Comparison of ENCODE assay signal across 8 cellular contexts in the genomic region with DNA sequence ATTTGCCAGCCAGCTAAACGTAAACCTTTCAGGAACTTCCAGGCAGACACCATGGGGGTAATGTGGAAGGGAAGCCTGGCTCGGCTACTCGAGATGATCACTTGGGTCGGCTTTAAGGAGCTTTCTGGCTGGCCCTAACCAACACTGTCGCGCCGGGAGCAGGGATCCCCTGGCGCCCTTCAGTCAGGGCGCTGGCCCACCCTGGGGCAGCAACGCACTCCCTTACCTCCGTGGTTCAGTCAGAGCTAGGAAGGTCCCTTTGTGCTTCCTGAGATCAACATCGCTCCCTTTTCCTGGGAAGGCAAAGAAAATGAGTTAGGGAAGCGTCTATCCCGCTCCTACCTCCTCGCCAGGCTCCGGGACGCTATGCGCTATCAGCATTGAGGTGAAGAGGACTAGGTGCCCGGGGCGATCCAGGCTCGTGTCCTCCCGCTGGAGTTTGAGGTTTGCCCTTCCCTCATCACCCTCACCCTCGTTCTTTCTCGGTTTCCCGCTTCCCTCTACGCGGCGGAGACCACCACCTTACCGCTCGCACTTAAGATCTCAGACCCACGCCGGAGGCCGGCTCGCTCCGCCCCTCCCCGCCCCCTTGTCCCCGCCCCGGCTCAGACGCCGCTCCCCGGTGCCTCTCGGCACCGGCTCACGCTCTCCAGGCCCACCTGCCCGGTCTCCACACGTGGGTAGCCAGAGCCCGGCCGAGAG. TPM values are rescaled to one million over a fixed set of nuclear protein-coding genes. Genes with fewer than 3 reads are reported as not detected.
A peak's percentile ranks its signal among the peaks of the same experiment; 100 is the strongest.
DNase-seq lines count a peak whose midpoint lies in the region; ATAC-seq and TF ChIP-seq lines count a peak whose summit lies in the region.

No MANE protein-coding gene starts in this region.

- no peaks in the 10 kb centered on the region for H3K27me3 ChIP-seq in AG04450 (ENCODE audit: control insufficient read depth, insufficient read depth, low read length)

- peaks cover 22 to 41% of the 10 kb centered on the region in 2 donors for H3K4me1 Mint-ChIP-seq in stimulated activated naive B cell treated with anti-CD40 and anti-IgM and Interleukin-4, amounts not matched to agents 10 μg/mL and 1 μg/mL and 100 μg/mL, for 72 hours

- peak overlapping the region; percentile 95 for H3K4me3 ChIP-seq in AG04450 (ENCODE audit: low read depth, low read length)

- H3K27ac ChIP-seq in AG04450 (ENCODE audit: low read depth, low read length) (no peak overlapping the region), angular gyrus (ENCODE audit: low read depth, low read length) (peak overlapping the region; percentile 48)

- H3K4me3 Mint-ChIP-seq in stimulated activated naive B cell treated with anti-CD40 and anti-IgM and Interleukin-4, amounts not matched to agents 10 μg/mL and 1 μg/mL and 100 μg/mL, for 72 hours: peak overlapping the region; percentile 93 to 99

- CTCF ChIA-PET in AG04450 (lab: Charles Lee): interaction anchor here (0.6 to 1.6 kb wide), 4 partner anchors 20 to 113 kb away, joined by 3 to 7 read pairs (median 4); no protein-coding TSS in a partner anchor

- DNase-seq in AG04450 (ENCODE audit: low read depth, low spot score) (no peak), KG1 (lab: John Stamatoyannopoulos, UW) (peak; percentile 38), iPS-NIHi11 (ENCODE audit: low spot score) (peak; percentile 96), cerebellar nuclear complex (lab: John Stamatoyannopoulos, UW) (no peak), amniotic stem cell (lab: John Stamatoyannopoulos, UW) (no peak)
- no peak for DNase-seq in stimulated activated naive B cell treated with anti-CD40 and anti-IgM and Interleukin-4, amounts not matched to agents 10 μg/mL and 1 μg/mL and 100 μg/mL, for 72 hours

- peak; percentile 10 for ATAC-seq in GM18511 (IDR thresholded peaks at IDR 0.05; ENCODE audit: unreplicated experiment)
- peak in 1 of 2 donors; percentile 75 for ATAC-seq in stimulated activated naive B cell treated with anti-CD40 and anti-IgM and Interleukin-4, amounts not matched to agents 10 μg/mL and 1 μg/mL and 100 μg/mL, for 72 hours (replicated peaks)

- no peaks in the 10 kb centered on the region for H3K27me3 Mint-ChIP-seq in stimulated activated naive B cell treated with anti-CD40 and anti-IgM and Interleukin-4, amounts not matched to agents 10 μg/mL and 1 μg/mL and 100 μg/mL, for 72 hours

- H3K27ac Mint-ChIP-seq in stimulated activated naive B cell treated with anti-CD40 and anti-IgM and Interleukin-4, amounts not matched to agents 10 μg/mL and 1 μg/mL and 100 μg/mL, for 72 hours: peak overlapping the region; percentile 100

- H3K36me3 Mint-ChIP-seq in stimulated activated naive B cell treated with anti-CD40 and anti-IgM and Interleukin-4, amounts not matched to agents 10 μg/mL and 1 μg/mL and 100 μg/mL, for 72 hours: peaks cover 32 to 48% of the 10 kb centered on the region in 2 donors

- H3K9me3 ChIP-seq in AG04450 (ENCODE audit: control insufficient read depth, insufficient read depth, low read length): no peaks in the 10 kb centered on the region

- no peak for TF ChIP-seq CTCF in AG04450 (IDR thresholded peaks at IDR 0.05; ENCODE audit: low read depth, low read length)

- H3K9me3 Mint-ChIP-seq in stimulated activated naive B cell treated with anti-CD40 and anti-IgM and Interleukin-4, amounts not matched to agents 10 μg/mL and 1 μg/mL and 100 μg/mL, for 72 hours: no peaks in the 10 kb centered on the region

- POLR2A ChIA-PET in AG04450 (lab: Yijun Ruan, JAX): interaction anchor here (0.6 to 1.0 kb wide), 6 partner anchors 9 to 134 kb away, joined by 3 to 13 read pairs (median 4); a partner anchor contains a TSS

RNA-seq across cellular contexts. Expression of a gene that starts 0.4 kb away (rescaled TPM):
- polyA plus RNA-seq in AG04450 (2011; rRNA removed): 219 and 233 TPM in 2 replicates
- polyA minus RNA-seq in AG04450 (2011; rRNA and poly(A)+ RNA removed): 84.3 and 91.3 TPM in 2 replicates

RNA-seq across cellular contexts. Expression of a gene that starts 0.7 kb away (rescaled TPM):
- 22.0 and 23.2 TPM in 2 replicates for polyA plus RNA-seq in AG04450 (2011; rRNA removed)
- polyA minus RNA-seq in AG04450 (2011; rRNA and poly(A)+ RNA removed): 34.4 and 48.8 TPM in 2 replicates

RNA-seq across cellular contexts. Expression of a gene that starts 5.8 kb away (rescaled TPM):
- 17.8 and 23.4 TPM in 2 replicates for polyA plus RNA-seq in AG04450 (2011; rRNA removed)
- polyA minus RNA-seq in AG04450 (2011; rRNA and poly(A)+ RNA removed): 115 and 131 TPM in 2 replicates

RNA-seq across cellular contexts. Expression of a gene that starts 51.5 kb away (rescaled TPM):
- polyA plus RNA-seq in AG04450 (2011; rRNA removed): 0.04 and 0.07 TPM in 2 replicates
- not detected in 2 replicates for polyA minus RNA-seq in AG04450 (2011; rRNA and poly(A)+ RNA removed)

Comparison
In these comparisons a context has a peak if more than half of its experiments do, and no peak if none do; other contexts are left out.
1. DNase-seq: peak in KG1 (single experiment) and iPS-NIHi11 (single experiment); none in AG04450 (single experiment), stimulated activated naive B cell treated with anti-CD40 and anti-IgM and Interleukin-4, amounts not matched to agents 10 μg/mL and 1 μg/mL and 100 μg/mL, for 72 hours (single experiment), cerebellar nuclear complex (0 of 2) and amniotic stem cell (single experiment).